ENCODE assay signal across 2 cellular contexts in the genomic region with DNA sequence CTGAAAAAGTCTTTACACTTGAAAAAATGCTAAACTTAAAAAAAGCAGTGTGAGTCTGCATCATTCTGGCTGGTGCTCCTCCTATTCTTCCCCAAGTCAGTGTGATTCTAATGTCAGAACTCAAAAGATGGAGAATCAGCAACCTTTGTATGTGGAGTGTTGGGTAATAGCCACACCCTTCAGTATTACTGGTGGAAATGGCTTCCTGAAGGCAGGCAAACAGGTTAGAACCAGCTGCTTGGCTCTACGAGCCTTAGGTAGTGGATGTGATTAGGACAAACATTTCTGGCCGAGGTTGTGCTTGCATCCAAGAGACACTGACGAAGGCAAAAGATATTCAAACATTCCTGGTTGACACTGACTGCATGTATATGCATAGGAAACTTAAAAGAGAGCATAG.
TF ChIP-seq lines count a peak whose summit lies in the region.

No MANE protein-coding gene starts in this region.

TF ChIP-seq in GM23338, 12 proteins besides CTCF, POLR2A, EP300 and RAD21:
- TF ChIP-seq, protein P1, sequence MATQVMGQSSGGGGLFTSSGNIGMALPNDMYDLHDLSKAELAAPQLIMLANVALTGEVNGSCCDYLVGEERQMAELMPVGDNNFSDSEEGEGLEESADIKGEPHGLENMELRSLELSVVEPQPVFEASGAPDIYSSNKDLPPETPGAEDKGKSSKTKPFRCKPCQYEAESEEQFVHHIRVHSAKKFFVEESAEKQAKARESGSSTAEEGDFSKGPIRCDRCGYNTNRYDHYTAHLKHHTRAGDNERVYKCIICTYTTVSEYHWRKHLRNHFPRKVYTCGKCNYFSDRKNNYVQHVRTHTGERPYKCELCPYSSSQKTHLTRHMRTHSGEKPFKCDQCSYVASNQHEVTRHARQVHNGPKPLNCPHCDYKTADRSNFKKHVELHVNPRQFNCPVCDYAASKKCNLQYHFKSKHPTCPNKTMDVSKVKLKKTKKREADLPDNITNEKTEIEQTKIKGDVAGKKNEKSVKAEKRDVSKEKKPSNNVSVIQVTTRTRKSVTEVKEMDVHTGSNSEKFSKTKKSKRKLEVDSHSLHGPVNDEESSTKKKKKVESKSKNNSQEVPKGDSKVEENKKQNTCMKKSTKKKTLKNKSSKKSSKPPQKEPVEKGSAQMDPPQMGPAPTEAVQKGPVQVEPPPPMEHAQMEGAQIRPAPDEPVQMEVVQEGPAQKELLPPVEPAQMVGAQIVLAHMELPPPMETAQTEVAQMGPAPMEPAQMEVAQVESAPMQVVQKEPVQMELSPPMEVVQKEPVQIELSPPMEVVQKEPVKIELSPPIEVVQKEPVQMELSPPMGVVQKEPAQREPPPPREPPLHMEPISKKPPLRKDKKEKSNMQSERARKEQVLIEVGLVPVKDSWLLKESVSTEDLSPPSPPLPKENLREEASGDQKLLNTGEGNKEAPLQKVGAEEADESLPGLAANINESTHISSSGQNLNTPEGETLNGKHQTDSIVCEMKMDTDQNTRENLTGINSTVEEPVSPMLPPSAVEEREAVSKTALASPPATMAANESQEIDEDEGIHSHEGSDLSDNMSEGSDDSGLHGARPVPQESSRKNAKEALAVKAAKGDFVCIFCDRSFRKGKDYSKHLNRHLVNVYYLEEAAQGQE (IDR thresholded peaks at IDR 0.05; ENCODE audit: unreplicated experiment), result no peak
- TF ChIP-seq EZH2phosphoT487 (IDR thresholded peaks at IDR 0.05; ENCODE audit: unreplicated experiment), result no peak

TF ChIP-seq in WTC11, 78 proteins besides CTCF, POLR2A, EP300 and RAD21 (continued from another document):
- TF ChIP-seq, protein P2, sequence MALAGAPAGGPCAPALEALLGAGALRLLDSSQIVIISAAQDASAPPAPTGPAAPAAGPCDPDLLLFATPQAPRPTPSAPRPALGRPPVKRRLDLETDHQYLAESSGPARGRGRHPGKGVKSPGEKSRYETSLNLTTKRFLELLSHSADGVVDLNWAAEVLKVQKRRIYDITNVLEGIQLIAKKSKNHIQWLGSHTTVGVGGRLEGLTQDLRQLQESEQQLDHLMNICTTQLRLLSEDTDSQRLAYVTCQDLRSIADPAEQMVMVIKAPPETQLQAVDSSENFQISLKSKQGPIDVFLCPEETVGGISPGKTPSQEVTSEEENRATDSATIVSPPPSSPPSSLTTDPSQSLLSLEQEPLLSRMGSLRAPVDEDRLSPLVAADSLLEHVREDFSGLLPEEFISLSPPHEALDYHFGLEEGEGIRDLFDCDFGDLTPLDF (CRISPR knock-in tag; IDR thresholded peaks at IDR 0.05), result no peak
